In genomic region chrX:2508648-2509335, GRCh38 we compare ENCODE assay signal across 22 cellular contexts.
"Had no signal": no experiment of that assay in that cellular context is flagged by ENCODE, and none has a peak within 500 bp of the region (broad histone marks: within the 10 kb centered on the region; RNA-seq: fewer than 3 reads in every experiment).

No MANE protein-coding gene starts in this region.

- H3K27me3 Mint-ChIP-seq: activated B cell treated with CpG ODN at 0.5 μM for 24 hours had no signal

- DNase-seq: activated B cell treated with CpG ODN at 0.5 μM for 24 hours; activated CD4-positive, alpha-beta T cell treated with anti-CD3 and anti-CD28 coated beads for 4 hours; activated CD8-positive, alpha-beta memory T cell treated with anti-CD3 and anti-CD28 coated beads, Interleukin-2, amount 50 U/mL, for 4 hours; activated CD8-positive, alpha-beta T cell treated with anti-CD3 and anti-CD28 coated beads, Interleukin-2, amount 10 ng/mL, durations not matched to agents 7 days and 5 days; activated naive CD4-positive, alpha-beta T cell treated with anti-CD3 and anti-CD28 coated beads, Interleukin-2, amount 50 U/mL, for 16 hours; activated T-cell treated with anti-CD3 and anti-CD28 coated beads, Interleukin-2, amount 50 U/mL, for 4 hours; brain microvascular endothelial cell; effector memory CD4-positive, alpha-beta T cell; left cardiac atrium; mesendoderm; natural killer cell; pancreas; stimulated activated CD4-positive, alpha-beta T cell treated with anti-CD3 and anti-CD28 coated beads, Interleukin-12 subunit alpha, Interleukin-12 subunit beta, amount 100 ng/mL, for 4 hours; stimulated activated CD4-positive, alpha-beta T cell treated with anti-CD3 and anti-CD28 coated beads, Interleukin-1b, Interleukin-23, amount 100 ng/mL, for 48 hours; stimulated activated CD8-positive, alpha-beta memory T cell treated with anti-CD3 and anti-CD28 coated beads, Interleukin-4, amount 100 ng/mL, for 48 hours; stimulated activated naive CD4-positive, alpha-beta T cell treated with Interleukin-2 at 50 U/mL for 16 hours; tibial artery; uterus had no signal

- ATAC-seq: activated CD8-positive, alpha-beta T cell treated with anti-CD3 and anti-CD28 coated beads, Interleukin-2, amount 10 ng/mL, durations not matched to agents 7 days and 5 days; activated T-cell treated with anti-CD3 and anti-CD28 coated beads, Interleukin-2, amount 50 U/mL, for 4 hours; gastroesophageal sphincter; left cardiac atrium; natural killer cell had no signal

- H3K27ac ChIP-seq: brain microvascular endothelial cell, esophagus muscularis mucosa, gastroesophageal sphincter, pancreas, tibial artery, uterus had no signal

- H3K4me1 ChIP-seq: esophagus muscularis mucosa, gastroesophageal sphincter, tibial artery, uterus had no signal

- H3K4me1 Mint-ChIP-seq: natural killer cell had no signal

- H3K4me3 Mint-ChIP-seq: activated B cell treated with CpG ODN at 0.5 μM for 24 hours; activated CD8-positive, alpha-beta T cell treated with anti-CD3 and anti-CD28 coated beads, Interleukin-2, amount 10 ng/mL, durations not matched to agents 7 days and 5 days; activated T-cell treated with anti-CD3 and anti-CD28 coated beads, Interleukin-2, amount 50 U/mL, for 4 hours; dendritic cell treated with granulocyte-macrophage colony-stimulating factor and Interleukin-4, amounts not matched to agents 40 ng/mL and 50 ng/mL, for 4 days; natural killer cell; T-helper 2 cell treated with Interferon-gamma antibody and Interleukin-4, amounts not matched to agents 5 μg/mL and 100 μg/mL, for 36 hours had no signal

- H3K9me3 ChIP-seq: esophagus muscularis mucosa, gastroesophageal sphincter, pancreas, tibial artery, uterus had no signal

- H3K27ac Mint-ChIP-seq: activated B cell treated with CpG ODN at 0.5 μM for 24 hours; activated CD8-positive, alpha-beta T cell treated with anti-CD3 and anti-CD28 coated beads, Interleukin-2, amount 10 ng/mL, durations not matched to agents 7 days and 5 days; dendritic cell treated with granulocyte-macrophage colony-stimulating factor and Interleukin-4, amounts not matched to agents 40 ng/mL and 50 ng/mL, for 4 days; natural killer cell; T-helper 2 cell treated with Interferon-gamma antibody and Interleukin-4, amounts not matched to agents 5 μg/mL and 100 μg/mL, for 36 hours had no signal

- H3K9me3 Mint-ChIP-seq: activated B cell treated with CpG ODN at 0.5 μM for 24 hours; activated T-cell treated with anti-CD3 and anti-CD28 coated beads, Interleukin-2, amount 50 U/mL, for 4 hours; dendritic cell treated with granulocyte-macrophage colony-stimulating factor and Interleukin-4, amounts not matched to agents 40 ng/mL and 50 ng/mL, for 4 days; natural killer cell; T-helper 2 cell treated with Interferon-gamma antibody and Interleukin-4, amounts not matched to agents 5 μg/mL and 100 μg/mL, for 36 hours had no signal

- H3K27me3 ChIP-seq: brain microvascular endothelial cell, esophagus muscularis mucosa, gastroesophageal sphincter, pancreas, tibial artery, uterus had no signal

- H3K36me3 Mint-ChIP-seq: natural killer cell had no signal
